In genomic region chr11:57805780-57806179, GRCh38 we compare ENCODE assay signal across 26 cellular contexts. TPM values are rescaled to one million over a fixed set of nuclear protein-coding genes. Genes with fewer than 3 reads are reported as not detected.
"Had no signal": no experiment of that assay in that cellular context is flagged by ENCODE, and none has a peak within 500 bp of the region (broad histone marks: within the 10 kb centered on the region; RNA-seq: fewer than 3 reads in every experiment).

No MANE protein-coding gene starts in this region.

- H3K27me3 Mint-ChIP-seq: activated CD4-positive, alpha-beta memory T cell treated with anti-CD3 and anti-CD28 coated beads for 36 hours; activated CD4-positive, alpha-beta T cell treated with anti-CD3 and anti-CD28 coated beads, Interleukin-2, amount 10 ng/mL, durations not matched to agents 7 days and 5 days; activated naive CD8-positive, alpha-beta T cell treated with anti-CD3 and anti-CD28 coated beads, Interleukin-2, amount 10 ng/mL, durations not matched to agents 7 days and 5 days; T-helper 17 cell had no signal

- H3K4me3 ChIP-seq: adrenal gland, breast epithelium, Peyer's patch had no signal

- H3K4me3 Mint-ChIP-seq: activated CD4-positive, alpha-beta memory T cell treated with anti-CD3 and anti-CD28 coated beads for 36 hours; activated CD4-positive, alpha-beta T cell treated with anti-CD3 and anti-CD28 coated beads, Interleukin-2, amount 10 ng/mL, durations not matched to agents 7 days and 5 days; activated naive CD8-positive, alpha-beta T cell treated with anti-CD3 and anti-CD28 coated beads, Interleukin-2, amount 10 ng/mL, durations not matched to agents 7 days and 5 days; T-helper 17 cell had no signal

- DNase-seq: activated CD4-positive, alpha-beta memory T cell treated with anti-CD3 and anti-CD28 coated beads for 36 hours; activated CD4-positive, alpha-beta T cell treated with anti-CD3 and anti-CD28 coated beads, Interleukin-2, amount 10 ng/mL, durations not matched to agents 7 days and 5 days; activated CD4-positive, CD25-positive, alpha-beta regulatory T cell; activated CD8-positive, alpha-beta memory T cell treated with anti-CD3 and anti-CD28 coated beads for 24 hours; activated gamma-delta T cell treated with Interleukin-2 at 50 U/mL for 16 hours; activated naive CD4-positive, alpha-beta T cell treated with anti-CD3 and anti-CD28 coated beads, Interleukin-2, amount 50 U/mL, for 16 hours; activated naive CD8-positive, alpha-beta T cell treated with anti-CD3 and anti-CD28 coated beads, Interleukin-2, amount 10 ng/mL, durations not matched to agents 7 days and 5 days; activated T-cell treated with anti-CD3 and anti-CD28 coated beads, Interleukin-2, amount 50 U/mL, for 48 hours; adrenal gland; anterior cingulate cortex; Kasumi-1; KBM-7; NCI-H1105 treated with DMSO at 0.1 percent for 48 hours; NCI-H1436 treated with DMSO at 0.1 percent for 48 hours; NCI-H187; NCI-H2081; NCI-H510A treated with DMSO at 0.1 percent for 48 hours; NCI-H69; NK-92 treated with Interleukin-12 subunit alpha and Interleukin-12 subunit beta, amount 100 ng/mL, for 24 hours; Peyer's patch; SIG-M5; T-helper 17 cell; T-helper 9 cell had no signal

- H3K4me1 ChIP-seq: breast epithelium had no signal

- H3K9me3 ChIP-seq: adrenal gland, breast epithelium, Peyer's patch had no signal

- H3K9me3 Mint-ChIP-seq: activated CD4-positive, alpha-beta memory T cell treated with anti-CD3 and anti-CD28 coated beads for 36 hours; activated CD4-positive, alpha-beta T cell treated with anti-CD3 and anti-CD28 coated beads, Interleukin-2, amount 10 ng/mL, durations not matched to agents 7 days and 5 days; activated naive CD8-positive, alpha-beta T cell treated with anti-CD3 and anti-CD28 coated beads, Interleukin-2, amount 10 ng/mL, durations not matched to agents 7 days and 5 days; activated T-helper 2 cell treated with anti-CD3 and anti-CD28 coated beads, Interferon-gamma antibody, Interleukin-2, Interleukin-4, amounts not matched to agents 10 μg/mL and 5 μg/mL and 100 μg/mL, durations not matched to agents 14 hours and 24 hours and 36 hours had no signal

- FAIRE-seq: TTC549 had no signal

- H3K27ac Mint-ChIP-seq: activated CD4-positive, alpha-beta memory T cell treated with anti-CD3 and anti-CD28 coated beads for 36 hours; activated CD4-positive, alpha-beta T cell treated with anti-CD3 and anti-CD28 coated beads, Interleukin-2, amount 10 ng/mL, durations not matched to agents 7 days and 5 days; activated naive CD8-positive, alpha-beta T cell treated with anti-CD3 and anti-CD28 coated beads, Interleukin-2, amount 10 ng/mL, durations not matched to agents 7 days and 5 days; activated T-helper 2 cell treated with anti-CD3 and anti-CD28 coated beads, Interferon-gamma antibody, Interleukin-2, Interleukin-4, amounts not matched to agents 10 μg/mL and 5 μg/mL and 100 μg/mL, durations not matched to agents 14 hours and 24 hours and 36 hours; T-helper 17 cell had no signal

- H3K27me3 ChIP-seq: adrenal gland, breast epithelium, Peyer's patch had no signal

- H3K27ac ChIP-seq: adrenal gland, breast epithelium, Peyer's patch had no signal

- ATAC-seq: T-helper 17 cell had no signal

RNA-seq across cellular contexts. Expression of gene BTBD18, which starts 54.2 kb away (rescaled TPM):
- total RNA-seq: activated CD4-positive, alpha-beta memory T cell treated with anti-CD3 and anti-CD28 coated beads for 36 hours; activated CD4-positive, alpha-beta T cell treated with anti-CD3 and anti-CD28 coated beads, Interleukin-2, amount 10 ng/mL, durations not matched to agents 7 days and 5 days; activated naive CD8-positive, alpha-beta T cell treated with anti-CD3 and anti-CD28 coated beads, Interleukin-2, amount 10 ng/mL, durations not matched to agents 7 days and 5 days; activated T-helper 2 cell treated with anti-CD3 and anti-CD28 coated beads, Interferon-gamma antibody, Interleukin-2, Interleukin-4, amounts not matched to agents 10 μg/mL and 5 μg/mL and 100 μg/mL, durations not matched to agents 14 hours and 24 hours and 36 hours; adrenal gland; breast epithelium; Peyer's patch; T-helper 17 cell had no signal
- polyA plus RNA-seq: adrenal gland had no signal
